ENCODE assay signal across 18 cellular contexts in the genomic region with DNA sequence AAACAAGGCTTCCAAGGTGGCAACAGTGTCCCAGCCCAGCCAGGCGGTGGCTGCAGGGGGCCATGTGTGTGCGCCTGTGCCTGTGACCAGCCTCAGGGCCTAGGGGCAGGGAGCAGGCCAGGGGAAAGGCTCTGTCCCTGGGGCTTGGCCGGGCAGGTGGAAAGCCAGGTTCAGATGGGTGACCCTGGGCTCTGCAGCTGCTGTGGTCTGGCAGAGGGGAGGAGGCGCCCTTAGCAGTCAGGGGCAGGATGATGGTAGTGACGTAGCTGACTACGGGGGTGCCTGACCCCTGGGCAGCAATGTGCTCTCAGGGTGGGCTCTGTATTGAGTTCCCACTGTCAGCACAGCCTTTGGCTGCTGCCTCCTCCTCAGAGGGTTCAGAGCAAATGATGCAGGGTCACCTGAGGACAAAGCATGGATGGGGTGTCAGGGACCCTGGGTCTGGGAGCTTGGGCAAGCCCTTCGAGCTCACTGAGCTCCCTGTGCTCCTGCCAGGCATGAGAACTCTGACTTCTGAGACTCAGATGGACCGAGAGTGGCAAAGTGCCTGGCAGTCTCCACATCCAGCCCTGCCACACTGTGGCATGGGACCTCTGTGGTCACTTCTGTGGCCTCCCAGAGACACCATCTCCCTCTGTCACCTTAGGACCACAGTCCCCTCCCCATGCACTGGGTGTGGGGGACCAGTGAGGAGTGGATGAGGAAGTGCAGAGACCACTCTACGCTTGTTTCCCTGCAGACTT. TPM values are rescaled to one million over a fixed set of nuclear protein-coding genes. Genes with fewer than 3 reads are reported as not detected.
DNase-seq lines count a peak whose midpoint lies in the region; ATAC-seq, FAIRE-seq and TF ChIP-seq lines count a peak whose summit lies in the region.
"Had no signal": no experiment of that assay in that cellular context is flagged by ENCODE, and none has a peak within 500 bp of the region (broad histone marks: within the 10 kb centered on the region; RNA-seq: fewer than 3 reads in every experiment).

No MANE protein-coding gene starts in this region.

- H3K4me2 ChIP-seq in keratinocyte (ENCODE audit: control insufficient read depth, extremely low read depth, insufficient read depth, low read depth, low read length) = peak overlapping the region; percentile 47

- H4K20me1 ChIP-seq in keratinocyte (ENCODE audit: control insufficient read depth, extremely low read depth, insufficient read depth, low read length) = no peaks in the 10 kb centered on the region

- no peaks in the 10 kb centered on the region for H3K27me3 Mint-ChIP-seq in WTC11 (ENCODE audit: low read depth)

- DNase-seq in cardiac septum (ENCODE audit: low spot score) (peak; percentile 60), heart right ventricle (no peak), WTC11 (ENCODE audit: low spot score) (no peak), keratinocyte (ENCODE audit: low read depth, low spot score) (no peak), RPMI8226 (no peak)
- DNase-seq: central memory CD4-positive, alpha-beta T cell; EL; Karpas-422; NCI-H1694; NCI-H524 treated with DMSO at 0.1 percent for 48 hours had no signal

- intact Hi-C loops in cardiac septum (cut with DNase I) = no loop called here
- intact Hi-C loops in heart right ventricle (cut with DNase I) = loop anchor here in 4 of 10 donors (10.0 kb wide), 3 partner anchors 113 to 397 kb away; partner anchors contain the start of gene NPPC (in 1 of the 4)

- H3K4me1 ChIP-seq in heart right ventricle = peaks cover 0 to 30% (median 5%) of the 10 kb centered on the region in 9 donors
- peaks cover 17% of the 10 kb centered on the region for H3K4me1 ChIP-seq in keratinocyte (ENCODE audit: control insufficient read depth, extremely low read depth, insufficient read depth, low read length)
- peaks cover 63% of the 10 kb centered on the region for H3K4me1 ChIP-seq in thymus (ENCODE audit: control insufficient read depth, insufficient read depth, low read length)

- POLR2A ChIA-PET in WTC11 (lab: Charles Lee) = no interaction called here

- no peaks in the 10 kb centered on the region for H3K9me1 ChIP-seq in keratinocyte (ENCODE audit: control insufficient read depth, extremely low read depth, insufficient read depth, low read length)

- H3K27ac ChIP-seq in heart right ventricle (no peak overlapping the region), keratinocyte (ENCODE audit: control insufficient read depth, insufficient read depth, low read length) (no peak overlapping the region), thymus (ENCODE audit: low read depth) (peak overlapping the region; percentile 99)
- H3K27ac ChIP-seq: parathyroid adenoma, thoracic aorta had no signal

- H3K9ac ChIP-seq in keratinocyte (ENCODE audit: control insufficient read depth, extremely low read depth, insufficient read depth, low read length) = no peak overlapping the region
- H3K9ac ChIP-seq: parathyroid adenoma had no signal

- ATAC-seq in heart right ventricle = no peak
- no peak for ATAC-seq in WTC11
- no peak for ATAC-seq in GM19351 (IDR thresholded peaks at IDR 0.05; ENCODE audit: unreplicated experiment)
- no peak for ATAC-seq in GM18519 (IDR thresholded peaks at IDR 0.05; ENCODE audit: low FRiP score, unreplicated experiment)
- ATAC-seq: Panc1 had no signal

- dilution Hi-C loops in keratinocyte (cut with MboI; ENCODE audit: extremely low pct_ligation_motif_present, low sequenced_read_pairs) = no loop called here

- H3K9me3 Mint-ChIP-seq in WTC11 = no peaks in the 10 kb centered on the region

- H3K79me2 ChIP-seq in keratinocyte (ENCODE audit: control insufficient read depth, insufficient read depth, low read length) = no peaks in the 10 kb centered on the region

- H3K4me3 Mint-ChIP-seq in WTC11 = no peak overlapping the region

- no peaks in the 10 kb centered on the region for H3K36me3 ChIP-seq in heart right ventricle
- no peaks in the 10 kb centered on the region for H3K36me3 ChIP-seq in keratinocyte (ENCODE audit: control insufficient read depth in 2 of 2, extremely low read depth in 1 of 2, insufficient read depth in 2 of 2, low read length in 2 of 2)
- H3K36me3 ChIP-seq in thymus (ENCODE audit: control insufficient read depth, insufficient read depth) = no peaks in the 10 kb centered on the region
- H3K36me3 ChIP-seq: thoracic aorta had no signal

- no peak overlapping the region for H2AFZ ChIP-seq in keratinocyte (ENCODE audit: control insufficient read depth, low read length)
- H2AFZ ChIP-seq: parathyroid adenoma had no signal

- no peaks in the 10 kb centered on the region for H3K36me3 Mint-ChIP-seq in WTC11

- WGBS in heart right ventricle, 2 donors = 96 to 97% methylated on average over 9 of the region's 9 CpGs
- WGBS in thymus = 88% methylated on average over 9 of the region's 9 CpGs

- H3K9me3 ChIP-seq in heart right ventricle (no peaks in the 10 kb centered on the region), keratinocyte (ENCODE audit: control insufficient read depth, low read depth, low read length) (no peaks in the 10 kb centered on the region), thymus (ENCODE audit: control insufficient read depth) (no peaks in the 10 kb centered on the region)
- H3K9me3 ChIP-seq: thoracic aorta had no signal

- TF ChIP-seq CTCF in heart right ventricle (IDR thresholded peaks at IDR 0.05) = no peak
- no peak for TF ChIP-seq CTCF in WTC11 (IDR thresholded peaks at IDR 0.05)
- TF ChIP-seq CTCF in keratinocyte (optimal IDR thresholded peaks at IDR 0.05 in 1 of 3, IDR thresholded peaks at IDR 0.05 in 1 of 3, conservative IDR thresholded peaks at IDR 0.05 in 1 of 3; ENCODE audit: extremely low read depth in 1 of 3, insufficient read depth in 2 of 3, low read length in 3 of 3) = no peak

- CTCF ChIA-PET in WTC11 (lab: Charles Lee) = interaction anchor here (0.6 to 1.6 kb wide), 6 partner anchors 29 to 397 kb away, joined by 3 to 4 read pairs (median 4); no protein-coding TSS in a partner anchor

- no peak overlapping the region for H3K4me3 ChIP-seq in heart right ventricle
- no peak overlapping the region for H3K4me3 ChIP-seq in keratinocyte (ENCODE audit: control insufficient read depth in 2 of 3, extremely low read depth in 1 of 3, insufficient read depth in 2 of 3, low read depth in 1 of 3, low read length in 3 of 3)
- peak overlapping the region; percentile 9 for H3K4me3 ChIP-seq in thymus (ENCODE audit: low read length)
- H3K4me3 ChIP-seq: thoracic aorta had no signal

- peak overlapping the region; percentile 71; the same call in 1 of the 2 replicates for H3K27ac Mint-ChIP-seq in WTC11

- FAIRE-seq in keratinocyte (lab: Jason Lieb, UNC) = no peak
- FAIRE-seq: islet of Langerhans had no signal

- H3K27me3 ChIP-seq in heart right ventricle (no peaks in the 10 kb centered on the region), keratinocyte (ENCODE audit: control insufficient read depth, extremely low read depth, insufficient read depth, low read length) (no peaks in the 10 kb centered on the region), thymus (ENCODE audit: control insufficient read depth, insufficient read depth) (no peaks in the 10 kb centered on the region)

- H3K4me1 Mint-ChIP-seq in WTC11 = no peaks in the 10 kb centered on the region

TF ChIP-seq in WTC11, 78 proteins besides CTCF, POLR2A, EP300 and RAD21:
- TF ChIP-seq NR1H2 (CRISPR knock-in tag; IDR thresholded peaks at IDR 0.05) = no peak

RNA-seq across cellular contexts. Expression of gene ALPP, which starts 56.6 kb away (rescaled TPM):
- total RNA-seq in cardiac septum (not detected), heart right ventricle (not detected), WTC11 (2021) (0.14 to 0.20 TPM (median 0.14 TPM) in 3 replicates)
- polyA plus RNA-seq in heart right ventricle (not detected), keratinocyte (not detected in 3 replicates), thymus (0.32 TPM)
- polyA plus RNA-seq in keratinocyte (2011; ENCODE audit: low read depth) = not detected
- polyA plus RNA-seq in keratinocyte (2011; cell fraction: cytosol; rRNA removed) = not detected in 2 replicates
- not detected in 2 replicates for polyA plus RNA-seq in keratinocyte (2011; cell fraction: nucleus; rRNA removed)
- polyA plus RNA-seq in keratinocyte (2012; ENCODE audit: low replicate concordance) = not detected in 2 replicates
- polyA minus RNA-seq in keratinocyte = not detected in 3 replicates
- polyA minus RNA-seq in keratinocyte (2011; cell fraction: cytosol; rRNA and poly(A)+ RNA removed) = not detected
- polyA minus RNA-seq in keratinocyte (2011; cell fraction: nucleus; rRNA and poly(A)+ RNA removed) = not detected in 2 replicates
- total RNA-seq: mononuclear cell, thoracic aorta had no signal
